17 cellular contexts compared by ENCODE assay signal in the genomic region with DNA sequence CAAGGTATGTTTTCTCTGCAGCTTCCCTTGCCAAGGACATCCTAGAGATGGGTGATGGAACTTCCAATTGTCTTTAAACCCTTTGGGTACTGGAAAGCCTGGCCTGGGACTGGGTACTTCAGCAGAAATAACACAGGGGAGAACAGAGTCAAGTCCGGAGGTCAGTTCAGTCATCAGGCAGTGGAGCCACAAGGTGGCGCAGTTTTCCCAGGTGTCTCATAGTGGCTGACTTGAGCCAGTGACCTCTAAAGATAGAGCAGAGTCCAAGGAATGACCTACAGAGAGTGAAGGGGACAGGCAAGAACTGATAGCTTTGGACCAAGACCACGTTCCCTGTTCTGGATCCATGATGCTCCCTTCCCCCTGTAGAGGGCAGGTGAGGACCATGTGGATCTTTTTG. TPM values are rescaled to one million over a fixed set of nuclear protein-coding genes. Genes with fewer than 3 reads are reported as not detected.
DNase-seq lines count a peak whose midpoint lies in the region; ATAC-seq, FAIRE-seq and TF ChIP-seq lines count a peak whose summit lies in the region.
"Not testable (repeated sequence)": the region's sequence is repeated elsewhere in the genome, so short reads cannot be mapped to it uniquely, and the experiment has no call there.
"Had no signal": no experiment of that assay in that cellular context is flagged by ENCODE, and none has a peak within 500 bp of the region (broad histone marks: within the 10 kb centered on the region; RNA-seq: fewer than 3 reads in every experiment).

No MANE protein-coding gene starts in this region.

- H3K4me1 ChIP-seq in A549, result peaks cover 31% of the 10 kb centered on the region
- H3K4me1 ChIP-seq in GM23338 (ENCODE audit: insufficient read depth); SK-N-SH (ENCODE audit: control insufficient read depth in 1 of 2, insufficient read depth in 2 of 2, low read depth in 1 of 2, low read length in 1 of 2); endodermal cell (ENCODE audit: control insufficient read depth, insufficient read depth, low read length): not testable (repeated sequence)

- H3K9me3 Mint-ChIP-seq in GM23338, result peaks cover 76% of the 10 kb centered on the region
- not testable (repeated sequence) for H3K9me3 Mint-ChIP-seq in activated naive CD4-positive, alpha-beta T cell treated with anti-CD3 and anti-CD28 coated beads for 36 hours
- H3K9me3 Mint-ChIP-seq in endodermal cell, result peaks cover 82% of the 10 kb centered on the region

- H3K27ac ChIP-seq in A549; GM23338 (ENCODE audit: low read depth); SK-N-SH (ENCODE audit: low read depth in 2 of 2, low read length in 1 of 2); endodermal cell (ENCODE audit: low read depth, low read length): not testable (repeated sequence)

- intact Hi-C loops in activated naive CD4-positive, alpha-beta T cell treated with anti-CD3 and anti-CD28 coated beads for 36 hours (cut with micrococcal nuclease), result not testable (repeated sequence)

- H3K27me3 Mint-ChIP-seq in GM23338 (ENCODE audit: insufficient read depth, low read depth, poor library complexity); activated naive CD4-positive, alpha-beta T cell treated with anti-CD3 and anti-CD28 coated beads for 36 hours (ENCODE audit: low read depth); endodermal cell (ENCODE audit: insufficient read depth): not testable (repeated sequence)

- H3K27me3 ChIP-seq in GM23338 (ENCODE audit: insufficient read depth); SK-N-SH (ENCODE audit: insufficient read depth); endodermal cell (ENCODE audit: control insufficient read depth, insufficient read depth, low read length, poor library complexity, severe bottlenecking): not testable (repeated sequence)

- TF ChIP-seq CTCF in A549 (IDR thresholded peaks at IDR 0.05) (peak; percentile 52), GM23338 (conservative IDR thresholded peaks at IDR 0.05; ENCODE audit: low read depth in 2 of 2) (peak; percentile 76 to 89), SK-N-SH (IDR thresholded peaks at IDR 0.05) (peak; percentile 64), endodermal cell (conservative IDR thresholded peaks at IDR 0.05) (peak; percentile 19)

- WGBS in A549 (ENCODE audit: missing lambda C conversion rate), result 45% methylated on average over 3 of the region's 3 CpGs
- 11% methylated on average over 3 of the region's 3 CpGs for WGBS in SK-N-SH (ENCODE audit: low lambda C conversion rate)
- 34 to 39% methylated on average over 2 to 3 of the region's 3 CpGs for WGBS in endodermal cell (ENCODE audit: insufficient coverage in 1 of 2, insufficient read length in 1 of 2), 2 experiments

- CTCF ChIA-PET in A549 (lab: Yijun Ruan, JAX), result interaction anchor here (1.0 to 2.7 kb wide), 4 partner anchors 17 to 127 kb away, joined by 3 to 12 read pairs (median 7); no protein-coding TSS in a partner anchor
- CTCF ChIA-PET in SK-N-SH (lab: Yijun Ruan, JAX); activated naive CD4-positive, alpha-beta T cell treated with anti-CD3 and anti-CD28 coated beads for 36 hours (lab: Charles Lee): not testable (repeated sequence)

- not testable (repeated sequence) for ATAC-seq in A549, GM23338

- not testable (repeated sequence) for H4K20me1 ChIP-seq in GM23338 (replicated peaks; ENCODE audit: insufficient read depth); SK-N-SH (ENCODE audit: insufficient read depth)

- H3K36me3 ChIP-seq in GM23338 (ENCODE audit: insufficient read depth); SK-N-SH (replicated peaks in 1 of 2; ENCODE audit: control insufficient read depth in 1 of 2, insufficient read depth in 2 of 2, low read length in 1 of 2); endodermal cell (ENCODE audit: control insufficient read depth, insufficient read depth, low read length): not testable (repeated sequence)

- not testable (repeated sequence) for H3K9me2 ChIP-seq in GM23338 (ENCODE audit: insufficient read depth); SK-N-SH

- not testable (repeated sequence) for H3K9me3 ChIP-seq in A549; SK-N-SH; endodermal cell (ENCODE audit: control insufficient read depth, low read length)

- DNase-seq in A549 (ENCODE audit: low read depth in 1 of 2, low spot score in 1 of 2), result peak in 1 of 2 experiments; percentile 36
- peak; percentile 45 for DNase-seq in EL
- DNase-seq in GM23338 (ENCODE audit: low spot score), result peak; percentile 59
- DNase-seq in NAMALWA (ENCODE audit: low spot score), result peak; percentile 11
- DNase-seq in SK-N-SH, result not testable (repeated sequence)
- DNase-seq in activated naive CD4-positive, alpha-beta T cell treated with anti-CD3 and anti-CD28 coated beads for 36 hours, result peak; percentile 33
- peak; percentile 49 for DNase-seq in endodermal cell
- DNase-seq in mesenteric fat pad (ENCODE audit: low spot score), result peak; percentile 68

- H3K79me2 ChIP-seq in GM23338 (replicated peaks; ENCODE audit: insufficient read depth); SK-N-SH (ENCODE audit: insufficient read depth): not testable (repeated sequence)

- H3K27ac Mint-ChIP-seq in GM23338; activated naive CD4-positive, alpha-beta T cell treated with anti-CD3 and anti-CD28 coated beads for 36 hours; endodermal cell: not testable (repeated sequence)

- POLR2A ChIA-PET in A549 (lab: Yijun Ruan, JAX); SK-N-SH (lab: Yijun Ruan, JAX): not testable (repeated sequence)

- H3K4me3 ChIP-seq in A549; GM23338; SK-N-SH (ENCODE audit: low read depth in 2 of 2, low read length in 1 of 2); endodermal cell (ENCODE audit: low read length): not testable (repeated sequence)

- FAIRE-seq in A549 (lab: Jason Lieb, UNC), result peak; percentile 94

- not testable (repeated sequence) for H3K4me3 Mint-ChIP-seq in GM23338; activated naive CD4-positive, alpha-beta T cell treated with anti-CD3 and anti-CD28 coated beads for 36 hours; endodermal cell

- H3K4me1 Mint-ChIP-seq in GM23338; activated naive CD4-positive, alpha-beta T cell treated with anti-CD3 and anti-CD28 coated beads for 36 hours (ENCODE audit: low read depth); endodermal cell: not testable (repeated sequence)

- TF ChIP-seq POLR2A in A549 (IDR thresholded peaks at IDR 0.05; ENCODE audit: low read length), result not testable (repeated sequence)

- H3K9ac ChIP-seq in SK-N-SH; endodermal cell (ENCODE audit: extremely low read depth, low read length, poor library complexity, severe bottlenecking): not testable (repeated sequence)

- H3K4me2 ChIP-seq in A549, GM23338, SK-N-SH: not testable (repeated sequence)

- TF ChIP-seq RAD21 in A549 (conservative IDR thresholded peaks at IDR 0.05 in 1 of 2, IDR thresholded peaks at IDR 0.05 in 1 of 2), result peak; percentile 39 to 56; a peak in 4 of 5 replicates
- 0 out of 2 replicates have a peak, but pooled peaks have one; percentile 15 for TF ChIP-seq RAD21 in SK-N-SH (IDR thresholded peaks at IDR 0.05; ENCODE audit: low read length)

- TF ChIP-seq EP300 in A549 (IDR thresholded peaks at IDR 0.05); SK-N-SH (IDR thresholded peaks at IDR 0.05; ENCODE audit: borderline replicate concordance in 1 of 2, low read depth in 1 of 2, low read length in 1 of 2): not testable (repeated sequence)

- 0 out of 2 replicates have a peak overlapping the region, but pooled peaks have one; percentile 83 for H2AFZ ChIP-seq in GM23338
- H2AFZ ChIP-seq in SK-N-SH (ENCODE audit: low read depth), result not testable (repeated sequence)

- H3F3A ChIP-seq in GM23338 (replicated peaks; ENCODE audit: low read depth), result not testable (repeated sequence)
- H3F3A ChIP-seq in SK-N-SH (replicated peaks; ENCODE audit: insufficient read depth), result peaks cover 16% of the 10 kb centered on the region

- H3K36me3 Mint-ChIP-seq in GM23338 (ENCODE audit: low read depth), result peaks cover 12% of the 10 kb centered on the region
- H3K36me3 Mint-ChIP-seq in activated naive CD4-positive, alpha-beta T cell treated with anti-CD3 and anti-CD28 coated beads for 36 hours (ENCODE audit: low read depth); endodermal cell (ENCODE audit: low read depth): not testable (repeated sequence)

RNA-seq across cellular contexts. Expression of a gene that starts 6.8 kb away (rescaled TPM):
- polyA plus RNA-seq in A549 (2011; rRNA removed) (0.04 TPM in 1 of 2 replicates, not detected in the other), A549 (2017; fragmentation: RNase III; extraction: RNeasy Plus Mini Kit Qiagen cat#74134 plus additional on column Dnase treatment) (not detected in 3 replicates), GM23338 (2016; fragmentation: Nextera tagmentation; extraction: Ambion mirVana) (0.32 TPM in 1 of 2 replicates, not detected in the other), SK-N-SH (2012; rRNA removed) (0.06 and 0.15 TPM in 2 replicates)
- polyA plus RNA-seq in A549 (2012; cell fraction: cytosol; rRNA removed), result 0.03 TPM in 1 of 2 replicates, not detected in the other
- polyA plus RNA-seq in A549 (2012; cell fraction: nucleus; rRNA removed), result not detected in 2 replicates
- 0.41 TPM in 1 of 2 replicates, not detected in the other for polyA minus RNA-seq in A549 (2011; rRNA and poly(A)+ RNA removed)
- not detected in 2 replicates for total RNA-seq in GM23338 (2014; rRNA removed; shearing (Covaris generic))
- polyA plus RNA-seq in SK-N-SH (2012; cell fraction: cytosol; rRNA removed), result 0.08 and 0.12 TPM in 2 replicates
- polyA plus RNA-seq in SK-N-SH (2012; cell fraction: nucleus; rRNA removed), result 0.06 and 0.11 TPM in 2 replicates
- not detected for total RNA-seq in activated naive CD4-positive, alpha-beta T cell treated with anti-CD3 and anti-CD28 coated beads for 36 hours
- total RNA-seq in endodermal cell (not detected), mesenteric fat pad (not detected)
- polyA plus RNA-seq in endodermal cell (2013, experiment 1 of 2), result not detected
- not detected for polyA plus RNA-seq in endodermal cell (2013, experiment 2 of 2)
- total RNA-seq: CD8-positive, alpha-beta memory T cell; heart right ventricle; liver; mucosa of gallbladder; Peyer's patch; psoas muscle had no signal
- polyA plus RNA-seq: adipose tissue; CD8-positive, alpha-beta memory T cell; heart right ventricle; immature natural killer cell; liver; psoas muscle had no signal

RNA-seq across cellular contexts. Expression of a gene that starts 18.4 kb away (rescaled TPM):
- polyA plus RNA-seq in A549 (2011; rRNA removed) (0.07 TPM in 1 of 2 replicates, not detected in the other), A549 (2017; fragmentation: RNase III; extraction: RNeasy Plus Mini Kit Qiagen cat#74134 plus additional on column Dnase treatment) (not detected in 3 replicates), GM23338 (2016; fragmentation: Nextera tagmentation; extraction: Ambion mirVana) (not detected in 2 replicates), SK-N-SH (2012; rRNA removed) (0.07 and 0.10 TPM in 2 replicates)
- polyA plus RNA-seq in A549 (2012; cell fraction: cytosol; rRNA removed), result not detected in 2 replicates
- polyA plus RNA-seq in A549 (2012; cell fraction: nucleus; rRNA removed), result not detected in 2 replicates
- polyA minus RNA-seq in A549 (2011; rRNA and poly(A)+ RNA removed), result not detected in 2 replicates
- total RNA-seq in GM23338 (2014; rRNA removed; shearing (Covaris generic)), result not detected in 2 replicates
- polyA plus RNA-seq in SK-N-SH (2012; cell fraction: cytosol; rRNA removed), result 0.03 and 0.04 TPM in 2 replicates
- polyA plus RNA-seq in SK-N-SH (2012; cell fraction: nucleus; rRNA removed), result 0.11 TPM in 1 of 2 replicates, not detected in the other
- total RNA-seq in activated naive CD4-positive, alpha-beta T cell treated with anti-CD3 and anti-CD28 coated beads for 36 hours, result not detected
- total RNA-seq in endodermal cell (not detected), mesenteric fat pad (not detected)
- not detected for polyA plus RNA-seq in endodermal cell (2013, experiment 1 of 2)
- polyA plus RNA-seq in endodermal cell (2013, experiment 2 of 2), result not detected
- total RNA-seq: CD8-positive, alpha-beta memory T cell; heart right ventricle; HT1080; liver; mucosa of gallbladder; Peyer's patch; psoas muscle had no signal
- polyA plus RNA-seq: adipose tissue; CD8-positive, alpha-beta memory T cell; heart right ventricle; immature natural killer cell; liver; psoas muscle had no signal

Comparison
In these comparisons a context has a peak if more than half of its experiments do, and no peak if none do; other contexts are left out.
1. CTCF ChIP-seq: peak in every context shown above with its lines; median percentile 82 in GM23338; 64 in SK-N-SH; 52 in A549; 19 in endodermal cell.